Comparison of ENCODE assay signal across 9 cellular contexts in the genomic region with DNA sequence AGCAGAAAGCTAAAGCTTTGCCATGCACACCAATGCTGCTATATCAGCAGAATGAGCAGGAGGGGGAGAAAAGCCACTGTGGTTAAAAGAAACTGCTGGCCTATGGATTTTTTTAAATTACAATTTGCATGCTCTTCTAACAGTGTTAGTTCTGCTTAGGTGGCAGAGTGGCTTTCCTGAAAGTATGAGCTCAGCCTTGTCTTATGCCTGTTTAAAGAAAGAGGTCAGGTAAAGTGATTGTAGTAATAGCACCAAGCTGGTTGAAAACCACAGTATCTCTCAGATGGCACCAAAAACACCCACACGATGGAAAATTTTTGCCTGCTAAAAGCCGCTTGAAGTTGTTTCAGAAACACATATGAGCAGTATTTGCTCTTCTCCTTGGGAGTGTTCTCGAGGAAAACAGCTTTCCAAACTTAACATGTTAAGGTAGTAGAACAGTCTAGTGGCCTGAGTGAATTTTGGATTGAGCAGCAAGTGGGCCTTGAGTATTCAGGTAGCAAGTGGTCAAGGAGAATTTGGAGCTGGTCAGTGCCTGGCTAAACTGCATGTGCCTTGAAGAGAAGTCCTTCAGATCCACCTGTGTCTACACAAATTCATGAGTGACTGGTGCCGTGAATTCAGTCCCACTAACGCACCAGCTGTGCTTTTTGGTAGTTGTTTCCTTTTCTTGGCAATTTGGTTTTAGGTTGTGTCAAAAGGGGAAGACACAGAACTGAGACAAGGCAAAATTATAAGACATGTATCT. TPM values are rescaled to one million over a fixed set of nuclear protein-coding genes. Genes with fewer than 3 reads are reported as not detected.
DNase-seq lines count a peak whose midpoint lies in the region; ATAC-seq, FAIRE-seq and TF ChIP-seq lines count a peak whose summit lies in the region.
"Had no signal": no experiment of that assay in that cellular context is flagged by ENCODE, and none has a peak within 500 bp of the region (broad histone marks: within the 10 kb centered on the region; RNA-seq: fewer than 3 reads in every experiment).

No MANE protein-coding gene starts in this region.

- TF ChIP-seq RAD21 in HepG2 (CRISPR knock-in tag; IDR thresholded peaks at IDR 0.05), result no peak

- H3K4me1 ChIP-seq in HepG2 (ENCODE audit: insufficient read depth, low read length), result peaks cover 38% of the 10 kb centered on the region

- no peaks in the 10 kb centered on the region for H3K36me3 ChIP-seq in HepG2 (replicated peaks in 1 of 2; ENCODE audit: control insufficient read depth in 1 of 2, insufficient read depth in 2 of 2, low read length in 2 of 2)

- H3K27me3 ChIP-seq in HepG2 (ENCODE audit: control insufficient read depth in 1 of 2, insufficient read depth in 2 of 2, low read length in 2 of 2), result no peaks in the 10 kb centered on the region

- intact Hi-C loops in HepG2 (cut with micrococcal nuclease; ENCODE audit: unreplicated experiment), result no loop called here

- no peak for TF ChIP-seq POLR2A in HepG2 (IDR thresholded peaks at IDR 0.05; ENCODE audit: insufficient read depth in 1 of 2, low read depth in 2 of 2, low read length in 2 of 2)

- WGBS in HepG2 (ENCODE audit: low lambda C conversion rate), result 37% methylated on average over 5 of the region's 5 CpGs

- no peak overlapping the region; the same call in 1 of the 2 replicates for H3K9ac ChIP-seq in HepG2 (ENCODE audit: insufficient read depth, low read depth, low read length)

- peak; percentile 93 for ATAC-seq in GM18867 (IDR thresholded peaks at IDR 0.05; ENCODE audit: unreplicated experiment)
- peak; percentile 88 for ATAC-seq in HG02759 (IDR thresholded peaks at IDR 0.05; ENCODE audit: unreplicated experiment)
- no peak for ATAC-seq in HepG2

- H2AFZ ChIP-seq in HepG2 (ENCODE audit: low read length), result peak overlapping the region; percentile 52

- H3K4me3 ChIP-seq in HepG2 (replicated peaks in 1 of 3; ENCODE audit: insufficient read depth in 1 of 3, low read depth in 2 of 3, low read length in 3 of 3), result no peak overlapping the region

- H3K9me3 ChIP-seq in HepG2 (ENCODE audit: low read length), result no peaks in the 10 kb centered on the region

- H3K27ac ChIP-seq in HepG2 (ENCODE audit: extremely low read length, insufficient read depth, low read length), result no peak overlapping the region
- H3K27ac ChIP-seq in substantia nigra (ENCODE audit: low read depth, low read length, poor library complexity, severe bottlenecking), result no peak overlapping the region

- no peak for TF ChIP-seq CTCF in HepG2 (CRISPR knock-in tag; IDR thresholded peaks at IDR 0.05)

- DNase-seq in T follicular helper cell (ENCODE audit: low read depth) (peak; percentile 24), HepG2 (ENCODE audit: low spot score) (no peak), NCI-H2029 (lab: John Stamatoyannopoulos, UW) (no peak), substantia nigra (lab: John Stamatoyannopoulos, UW) (no peak), T-helper 9 cell (no peak), occipital lobe (lab: John Stamatoyannopoulos, UW) (no peak)

- BruUV-seq in HepG2 (replicated peaks; lab: Mats Ljungman, UMichigan), result no TSS peak

- CTCF ChIA-PET in HepG2 (lab: Yijun Ruan, JAX; ENCODE audit: low intra/inter-chr PET ratio, low total read pairs), result no interaction called here

- TF ChIP-seq EP300 in HepG2 (IDR thresholded peaks at IDR 0.05; ENCODE audit: low read depth in 2 of 2, low read length in 2 of 2) (no peak), HepG2 (CRISPR knock-in tag; IDR thresholded peaks at IDR 0.05; ENCODE audit: borderline replicate concordance) (no peak)

- no peak for FAIRE-seq in HepG2 (lab: Jason Lieb, UNC)
- FAIRE-seq: endothelial cell of umbilical vein had no signal

- no peaks in the 10 kb centered on the region for H4K20me1 ChIP-seq in HepG2 (ENCODE audit: insufficient read depth, low read length)

- POLR2A ChIA-PET in HepG2 (lab: Yijun Ruan, JAX), result interaction anchor here (1.4 to 1.6 kb wide), 2 partner anchors 9 to 11 kb away, joined by 6 to 7 read pairs; no protein-coding TSS in a partner anchor

- in situ Hi-C loops in HepG2 (cut with HindIII; ENCODE audit: extremely low pct_ligation_motif_present, low pct_unique_long_range_greater_than_20kb), result no loop called here

- H3K79me2 ChIP-seq in HepG2 (ENCODE audit: insufficient read depth, low read length), result no peaks in the 10 kb centered on the region

- H3K4me2 ChIP-seq in HepG2 (ENCODE audit: low read depth, low read length), result peak overlapping the region; percentile 30

TF ChIP-seq in HepG2, 621 proteins besides CTCF, POLR2A, EP300 and RAD21:
- peak; percentile 47 to 66 for TF ChIP-seq MAFK (conservative IDR thresholded peaks at IDR 0.05 in 1 of 2, IDR thresholded peaks at IDR 0.05 in 1 of 2; ENCODE audit: low read length in 2 of 2)
- TF ChIP-seq PLSCR1 (CRISPR knock-in tag; IDR thresholded peaks at IDR 0.05; ENCODE audit: borderline replicate concordance), result no peak
- TF ChIP-seq MAFF (IDR thresholded peaks at IDR 0.05; ENCODE audit: low read depth, low read length), result peak; percentile 56; the same call in 1 of the 2 replicates
TF ChIP-seq in HepG2: peak in this region for 2.

RNA-seq across cellular contexts. Expression of gene NDUFV2, which starts 19.6 kb away (rescaled TPM):
- total RNA-seq in HepG2 (2016; rRNA removed; fragmentation: Illumina TruSeq; extraction: Trizol) (299 and 369 TPM in 2 replicates), occipital lobe (95.1 TPM)
- total RNA-seq in HepG2 (2016; cell fraction: cytosol; rRNA removed; fragmentation: Illumina TruSeq; extraction: Trizol; ENCODE audit: low read depth), result 264 and 285 TPM in 2 replicates
- total RNA-seq in HepG2 (2016; cell fraction: insoluble cytoplasmic fraction; rRNA removed; fragmentation: Illumina TruSeq; extraction: Trizol), result 309 and 377 TPM in 2 replicates
- 307 and 313 TPM in 2 replicates for total RNA-seq in HepG2 (2016; cell fraction: membrane; rRNA removed; fragmentation: Illumina TruSeq; extraction: Trizol)
- total RNA-seq in HepG2 (2016; cell fraction: nucleus; rRNA removed; fragmentation: Illumina TruSeq; extraction: Trizol), result 175 and 186 TPM in 2 replicates
- polyA plus RNA-seq in HepG2 (2011; rRNA removed), result 179 and 216 TPM in 2 replicates
- 94.3 and 126 TPM in 2 replicates for polyA plus RNA-seq in HepG2 (2011; cell fraction: cytosol; rRNA removed)
- 54.4 and 62.6 TPM in 2 replicates for polyA plus RNA-seq in HepG2 (2011; cell fraction: nucleus; rRNA removed)
- 148 and 182 TPM in 2 replicates for polyA plus RNA-seq in HepG2 (2012)
- polyA plus RNA-seq in HepG2 (2016; cell fraction: cytosol; fragmentation: Illumina TruSeq; extraction: Trizol; ENCODE audit: low read depth), result 325 and 381 TPM in 2 replicates
- polyA plus RNA-seq in HepG2 (2016; cell fraction: insoluble cytoplasmic fraction; fragmentation: Illumina TruSeq; extraction: Trizol; ENCODE audit: low read depth), result 331 and 354 TPM in 2 replicates
- polyA plus RNA-seq in HepG2 (2016; cell fraction: membrane; fragmentation: Illumina TruSeq; extraction: Trizol; ENCODE audit: low read depth), result 233 and 259 TPM in 2 replicates
- polyA plus RNA-seq in HepG2 (2016; cell fraction: nucleus; fragmentation: Illumina TruSeq; extraction: Trizol; ENCODE audit: insufficient read depth, low read depth), result 182 and 183 TPM in 2 replicates
- polyA minus RNA-seq in HepG2 (2011; rRNA and poly(A)+ RNA removed; ENCODE audit: low replicate concordance), result 35.8 and 38.7 TPM in 2 replicates
- 26.0 and 35.7 TPM in 2 replicates for polyA minus RNA-seq in HepG2 (2011; cell fraction: cytosol; rRNA and poly(A)+ RNA removed)
- polyA minus RNA-seq in HepG2 (2011; cell fraction: nucleus; rRNA and poly(A)+ RNA removed), result 279 and 305 TPM in 2 replicates

RNA-seq across cellular contexts. Expression of gene ANKRD12, which starts 53.6 kb away (rescaled TPM):
- total RNA-seq in HepG2 (2016; rRNA removed; fragmentation: Illumina TruSeq; extraction: Trizol), result 16.8 and 23.2 TPM in 2 replicates
- total RNA-seq in HepG2 (2016; cell fraction: cytosol; rRNA removed; fragmentation: Illumina TruSeq; extraction: Trizol; ENCODE audit: low read depth), result 185 and 208 TPM in 2 replicates
- total RNA-seq in HepG2 (2016; cell fraction: insoluble cytoplasmic fraction; rRNA removed; fragmentation: Illumina TruSeq; extraction: Trizol), result 13.8 and 24.0 TPM in 2 replicates
- 82.6 and 97.9 TPM in 2 replicates for total RNA-seq in HepG2 (2016; cell fraction: membrane; rRNA removed; fragmentation: Illumina TruSeq; extraction: Trizol)
- 25.9 and 32.4 TPM in 2 replicates for total RNA-seq in HepG2 (2016; cell fraction: nucleus; rRNA removed; fragmentation: Illumina TruSeq; extraction: Trizol)
- 5.0 and 6.0 TPM in 2 replicates for polyA plus RNA-seq in HepG2 (2011; rRNA removed)
- polyA plus RNA-seq in HepG2 (2011; cell fraction: cytosol; rRNA removed), result 1.1 and 3.2 TPM in 2 replicates
- 11.1 and 12.2 TPM in 2 replicates for polyA plus RNA-seq in HepG2 (2011; cell fraction: nucleus; rRNA removed)
- polyA plus RNA-seq in HepG2 (2012), result 12.0 and 13.7 TPM in 2 replicates
- polyA plus RNA-seq in HepG2 (2016; cell fraction: cytosol; fragmentation: Illumina TruSeq; extraction: Trizol; ENCODE audit: low read depth), result 0.16 and 0.49 TPM in 2 replicates
- polyA plus RNA-seq in HepG2 (2016; cell fraction: insoluble cytoplasmic fraction; fragmentation: Illumina TruSeq; extraction: Trizol; ENCODE audit: low read depth), result 6.2 and 6.3 TPM in 2 replicates
- polyA plus RNA-seq in HepG2 (2016; cell fraction: membrane; fragmentation: Illumina TruSeq; extraction: Trizol; ENCODE audit: low read depth), result 0.37 and 0.38 TPM in 2 replicates
- polyA plus RNA-seq in HepG2 (2016; cell fraction: nucleus; fragmentation: Illumina TruSeq; extraction: Trizol; ENCODE audit: insufficient read depth, low read depth), result 22.3 and 24.5 TPM in 2 replicates
- polyA minus RNA-seq in HepG2 (2011; rRNA and poly(A)+ RNA removed; ENCODE audit: low replicate concordance), result 17.9 and 18.3 TPM in 2 replicates
- polyA minus RNA-seq in HepG2 (2011; cell fraction: cytosol; rRNA and poly(A)+ RNA removed), result 40.9 and 44.7 TPM in 2 replicates
- 80.1 and 85.7 TPM in 2 replicates for polyA minus RNA-seq in HepG2 (2011; cell fraction: nucleus; rRNA and poly(A)+ RNA removed)
- total RNA-seq in occipital lobe, result 186 TPM
